In the genomic region with DNA sequence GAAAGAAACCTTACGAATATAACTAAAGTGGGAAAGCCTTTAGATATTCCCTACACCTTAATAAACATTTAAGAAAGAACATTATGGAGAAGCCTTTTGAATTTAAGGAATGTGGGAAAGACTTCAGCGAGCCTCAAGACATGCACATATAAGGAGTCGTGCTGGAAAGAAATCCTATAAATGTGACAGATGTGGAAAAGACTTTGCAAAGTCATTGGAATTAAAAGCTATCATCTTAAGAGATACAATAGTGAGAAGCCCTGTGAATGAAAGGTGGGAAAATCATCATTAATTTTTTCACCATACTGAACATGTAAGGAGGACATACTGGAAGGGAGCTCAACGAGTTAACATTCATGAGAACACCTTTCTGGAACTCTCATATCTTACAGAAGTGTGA, we compare ENCODE assay signal across 2 cellular contexts.
A peak's percentile ranks its signal among the peaks of the same experiment; 100 is the strongest.
TF ChIP-seq lines count a peak whose summit lies in the region.

No MANE protein-coding gene starts in this region.

TF ChIP-seq in HEK293, 187 proteins besides CTCF, POLR2A, EP300 and RAD21 (continued from another document):
- TF ChIP-seq, protein P1, sequence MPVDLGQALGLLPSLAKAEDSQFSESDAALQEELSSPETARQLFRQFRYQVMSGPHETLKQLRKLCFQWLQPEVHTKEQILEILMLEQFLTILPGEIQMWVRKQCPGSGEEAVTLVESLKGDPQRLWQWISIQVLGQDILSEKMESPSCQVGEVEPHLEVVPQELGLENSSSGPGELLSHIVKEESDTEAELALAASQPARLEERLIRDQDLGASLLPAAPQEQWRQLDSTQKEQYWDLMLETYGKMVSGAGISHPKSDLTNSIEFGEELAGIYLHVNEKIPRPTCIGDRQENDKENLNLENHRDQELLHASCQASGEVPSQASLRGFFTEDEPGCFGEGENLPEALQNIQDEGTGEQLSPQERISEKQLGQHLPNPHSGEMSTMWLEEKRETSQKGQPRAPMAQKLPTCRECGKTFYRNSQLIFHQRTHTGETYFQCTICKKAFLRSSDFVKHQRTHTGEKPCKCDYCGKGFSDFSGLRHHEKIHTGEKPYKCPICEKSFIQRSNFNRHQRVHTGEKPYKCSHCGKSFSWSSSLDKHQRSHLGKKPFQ (tag by site-specific recombination; IDR thresholded peaks at IDR 0.05): no peak

TF ChIP-seq in K562, 482 proteins besides CTCF, POLR2A, EP300 and RAD21 (continued from another document and continues in another):
- TF ChIP-seq, protein P2, sequence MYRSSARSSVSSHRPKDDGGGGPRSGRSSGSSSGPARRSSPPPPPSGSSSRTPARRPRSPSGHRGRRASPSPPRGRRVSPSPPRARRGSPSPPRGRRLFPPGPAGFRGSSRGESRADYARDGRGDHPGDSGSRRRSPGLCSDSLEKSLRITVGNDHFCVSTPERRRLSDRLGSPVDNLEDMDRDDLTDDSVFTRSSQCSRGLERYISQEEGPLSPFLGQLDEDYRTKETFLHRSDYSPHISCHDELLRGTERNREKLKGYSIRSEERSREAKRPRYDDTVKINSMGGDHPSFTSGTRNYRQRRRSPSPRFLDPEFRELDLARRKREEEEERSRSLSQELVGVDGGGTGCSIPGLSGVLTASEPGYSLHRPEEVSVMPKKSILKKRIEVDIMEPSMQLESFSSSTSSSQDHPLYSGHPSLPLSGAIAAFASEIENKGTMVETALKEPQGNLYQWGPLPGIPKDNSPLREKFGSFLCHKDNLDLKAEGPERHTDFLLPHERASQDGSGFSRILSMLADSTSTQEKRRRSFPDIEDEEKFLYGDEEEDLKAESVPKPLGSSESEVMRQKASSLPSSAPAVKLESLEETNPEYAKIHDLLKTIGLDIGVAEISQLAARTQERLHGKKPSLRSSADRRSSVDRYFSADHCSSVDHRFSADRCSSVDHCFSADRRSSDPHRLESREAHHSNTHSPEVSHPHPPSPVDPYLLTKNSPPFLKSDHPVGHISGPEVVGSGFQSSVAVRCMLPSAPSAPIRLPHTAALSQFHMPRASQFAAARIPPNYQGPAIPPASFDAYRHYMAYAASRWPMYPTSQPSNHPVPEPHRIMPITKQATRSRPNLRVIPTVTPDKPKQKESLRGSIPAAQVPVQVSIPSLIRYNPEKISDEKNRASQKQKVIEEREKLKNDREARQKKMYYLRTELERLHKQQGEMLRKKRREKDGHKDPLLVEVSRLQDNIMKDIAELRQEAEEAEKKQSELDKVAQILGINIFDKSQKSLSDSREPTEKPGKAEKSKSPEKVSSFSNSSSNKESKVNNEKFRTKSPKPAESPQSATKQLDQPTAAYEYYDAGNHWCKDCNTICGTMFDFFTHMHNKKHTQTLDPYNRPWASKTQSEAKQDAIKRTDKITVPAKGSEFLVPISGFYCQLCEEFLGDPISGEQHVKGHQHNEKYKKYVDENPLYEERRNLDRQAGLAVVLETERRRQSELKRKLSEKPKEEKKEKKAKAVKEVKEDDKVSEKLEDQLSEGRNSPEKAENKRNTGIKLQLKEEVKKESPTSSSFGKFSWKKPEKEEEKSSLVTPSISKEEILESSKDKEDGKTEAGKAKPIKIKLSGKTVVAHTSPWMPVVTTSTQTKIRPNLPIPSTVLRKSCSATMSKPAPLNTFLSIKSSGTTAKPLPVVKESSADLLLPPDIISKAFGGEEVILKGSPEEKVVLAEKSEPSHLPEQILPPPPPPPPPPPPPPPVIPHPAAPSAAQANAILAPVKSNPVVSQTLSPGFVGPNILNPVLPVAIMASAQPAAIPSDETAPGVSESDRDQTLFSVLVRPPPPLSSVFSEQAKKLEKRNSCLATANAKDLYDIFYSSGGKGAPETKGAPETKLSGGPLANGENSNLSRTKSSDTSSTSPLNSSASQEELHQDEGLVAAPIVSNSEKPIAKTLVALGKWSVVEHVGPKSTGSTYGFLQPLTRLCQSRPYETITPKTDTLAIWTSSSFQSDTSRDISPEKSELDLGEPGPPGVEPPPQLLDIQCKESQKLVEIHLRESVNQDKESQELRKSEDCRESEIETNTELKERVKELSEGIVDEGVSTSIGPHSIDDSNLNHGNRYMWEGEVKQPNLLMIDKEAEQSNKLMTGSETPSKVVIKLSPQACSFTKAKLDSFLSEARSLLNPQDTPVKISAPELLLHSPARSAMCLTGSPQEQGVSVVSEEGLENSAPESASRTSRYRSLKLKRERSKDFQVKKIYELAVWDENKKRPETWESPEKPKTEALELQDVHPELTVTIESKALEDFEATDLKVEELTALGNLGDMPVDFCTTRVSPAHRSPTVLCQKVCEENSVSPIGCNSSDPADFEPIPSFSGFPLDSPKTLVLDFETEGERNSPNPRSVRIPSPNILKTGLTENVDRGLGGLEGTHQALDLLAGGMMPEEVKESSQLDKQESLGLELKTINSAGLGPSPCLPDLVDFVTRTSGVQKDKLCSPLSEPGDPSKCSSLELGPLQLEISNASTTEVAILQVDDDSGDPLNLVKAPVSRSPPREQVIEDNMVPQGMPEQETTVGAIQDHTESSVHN (IDR thresholded peaks at IDR 0.05; ENCODE audit: borderline replicate concordance in 1 of 2, low read depth in 1 of 2): no peak
- no peak for TF ChIP-seq ASH1L (IDR thresholded peaks at IDR 0.05; ENCODE audit: borderline replicate concordance, low read depth, partially characterized antibody)
- TF ChIP-seq TRIM28 (IDR thresholded peaks at IDR 0.05): peak; percentile 80
- TF ChIP-seq, protein P3, sequence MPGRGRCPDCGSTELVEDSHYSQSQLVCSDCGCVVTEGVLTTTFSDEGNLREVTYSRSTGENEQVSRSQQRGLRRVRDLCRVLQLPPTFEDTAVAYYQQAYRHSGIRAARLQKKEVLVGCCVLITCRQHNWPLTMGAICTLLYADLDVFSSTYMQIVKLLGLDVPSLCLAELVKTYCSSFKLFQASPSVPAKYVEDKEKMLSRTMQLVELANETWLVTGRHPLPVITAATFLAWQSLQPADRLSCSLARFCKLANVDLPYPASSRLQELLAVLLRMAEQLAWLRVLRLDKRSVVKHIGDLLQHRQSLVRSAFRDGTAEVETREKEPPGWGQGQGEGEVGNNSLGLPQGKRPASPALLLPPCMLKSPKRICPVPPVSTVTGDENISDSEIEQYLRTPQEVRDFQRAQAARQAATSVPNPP (IDR thresholded peaks at IDR 0.05; ENCODE audit: borderline replicate concordance, insufficient read depth, insufficient read length): no peak
- TF ChIP-seq MAFG (tag; conservative IDR thresholded peaks at IDR 0.05): no peak
- TF ChIP-seq PBX2 (CRISPR knock-in tag; IDR thresholded peaks at IDR 0.05; ENCODE audit: low read depth): no peak
- no peak for TF ChIP-seq PBX2 (tag; conservative IDR thresholded peaks at IDR 0.05; ENCODE audit: low read depth)
- 0 out of 3 replicates have a peak, but pooled peaks of 1 of the 2 experiments have one; percentile 36 for TF ChIP-seq CBX3 (IDR thresholded peaks at IDR 0.05; ENCODE audit: borderline replicate concordance in 1 of 2, low read length in 2 of 2)
- no peak for TF ChIP-seq ZNF551 (CRISPR knock-in tag; IDR thresholded peaks at IDR 0.05)
- TF ChIP-seq ZNF778 (CRISPR knock-in tag; IDR thresholded peaks at IDR 0.05): no peak
- peak; percentile 42 for TF ChIP-seq RBM25 (IDR thresholded peaks at IDR 0.05; ENCODE audit: low read depth, low read length, severe bottlenecking)
- TF ChIP-seq ZNF12 (CRISPR knock-in tag; IDR thresholded peaks at IDR 0.05): no peak
- TF ChIP-seq SMARCA5 (IDR thresholded peaks at IDR 0.05): no peak
- no peak for TF ChIP-seq ID3 (CRISPR knock-in tag; IDR thresholded peaks at IDR 0.05)
- TF ChIP-seq ID3 (tag; IDR thresholded peaks at IDR 0.05): no peak
- TF ChIP-seq MTA1 (IDR thresholded peaks at IDR 0.05; ENCODE audit: borderline replicate concordance): no peak
- no peak for TF ChIP-seq ARID1B (IDR thresholded peaks at IDR 0.05)
- TF ChIP-seq, protein P4, sequence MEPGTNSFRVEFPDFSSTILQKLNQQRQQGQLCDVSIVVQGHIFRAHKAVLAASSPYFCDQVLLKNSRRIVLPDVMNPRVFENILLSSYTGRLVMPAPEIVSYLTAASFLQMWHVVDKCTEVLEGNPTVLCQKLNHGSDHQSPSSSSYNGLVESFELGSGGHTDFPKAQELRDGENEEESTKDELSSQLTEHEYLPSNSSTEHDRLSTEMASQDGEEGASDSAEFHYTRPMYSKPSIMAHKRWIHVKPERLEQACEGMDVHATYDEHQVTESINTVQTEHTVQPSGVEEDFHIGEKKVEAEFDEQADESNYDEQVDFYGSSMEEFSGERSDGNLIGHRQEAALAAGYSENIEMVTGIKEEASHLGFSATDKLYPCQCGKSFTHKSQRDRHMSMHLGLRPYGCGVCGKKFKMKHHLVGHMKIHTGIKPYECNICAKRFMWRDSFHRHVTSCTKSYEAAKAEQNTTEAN (CRISPR knock-in tag; IDR thresholded peaks at IDR 0.05): no peak
- TF ChIP-seq, protein P5, sequence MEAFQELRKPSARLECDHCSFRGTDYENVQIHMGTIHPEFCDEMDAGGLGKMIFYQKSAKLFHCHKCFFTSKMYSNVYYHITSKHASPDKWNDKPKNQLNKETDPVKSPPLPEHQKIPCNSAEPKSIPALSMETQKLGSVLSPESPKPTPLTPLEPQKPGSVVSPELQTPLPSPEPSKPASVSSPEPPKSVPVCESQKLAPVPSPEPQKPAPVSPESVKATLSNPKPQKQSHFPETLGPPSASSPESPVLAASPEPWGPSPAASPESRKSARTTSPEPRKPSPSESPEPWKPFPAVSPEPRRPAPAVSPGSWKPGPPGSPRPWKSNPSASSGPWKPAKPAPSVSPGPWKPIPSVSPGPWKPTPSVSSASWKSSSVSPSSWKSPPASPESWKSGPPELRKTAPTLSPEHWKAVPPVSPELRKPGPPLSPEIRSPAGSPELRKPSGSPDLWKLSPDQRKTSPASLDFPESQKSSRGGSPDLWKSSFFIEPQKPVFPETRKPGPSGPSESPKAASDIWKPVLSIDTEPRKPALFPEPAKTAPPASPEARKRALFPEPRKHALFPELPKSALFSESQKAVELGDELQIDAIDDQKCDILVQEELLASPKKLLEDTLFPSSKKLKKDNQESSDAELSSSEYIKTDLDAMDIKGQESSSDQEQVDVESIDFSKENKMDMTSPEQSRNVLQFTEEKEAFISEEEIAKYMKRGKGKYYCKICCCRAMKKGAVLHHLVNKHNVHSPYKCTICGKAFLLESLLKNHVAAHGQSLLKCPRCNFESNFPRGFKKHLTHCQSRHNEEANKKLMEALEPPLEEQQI (IDR thresholded peaks at IDR 0.05): no peak
- no peak for TF ChIP-seq RAD51 (IDR thresholded peaks at IDR 0.05; ENCODE audit: borderline replicate concordance, low read depth)
- TF ChIP-seq, protein P6, sequence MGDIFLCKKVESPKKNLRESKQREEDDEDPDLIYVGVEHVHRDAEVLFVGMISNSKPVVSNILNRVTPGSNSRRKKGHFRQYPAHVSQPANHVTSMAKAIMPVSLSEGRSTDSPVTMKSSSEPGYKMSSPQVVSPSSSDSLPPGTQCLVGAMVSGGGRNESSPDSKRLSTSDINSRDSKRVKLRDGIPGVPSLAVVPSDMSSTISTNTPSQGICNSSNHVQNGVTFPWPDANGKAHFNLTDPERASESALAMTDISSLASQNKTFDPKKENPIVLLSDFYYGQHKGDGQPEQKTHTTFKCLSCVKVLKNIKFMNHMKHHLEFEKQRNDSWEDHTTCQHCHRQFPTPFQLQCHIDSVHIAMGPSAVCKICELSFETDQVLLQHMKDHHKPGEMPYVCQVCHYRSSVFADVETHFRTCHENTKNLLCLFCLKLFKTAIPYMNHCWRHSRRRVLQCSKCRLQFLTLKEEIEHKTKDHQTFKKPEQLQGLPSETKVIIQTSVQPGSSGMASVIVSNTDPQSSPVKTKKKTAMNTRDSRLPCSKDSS (IDR thresholded peaks at IDR 0.05; ENCODE audit: low read depth, partially characterized antibody): peak; percentile 13
- TF ChIP-seq, protein P7, sequence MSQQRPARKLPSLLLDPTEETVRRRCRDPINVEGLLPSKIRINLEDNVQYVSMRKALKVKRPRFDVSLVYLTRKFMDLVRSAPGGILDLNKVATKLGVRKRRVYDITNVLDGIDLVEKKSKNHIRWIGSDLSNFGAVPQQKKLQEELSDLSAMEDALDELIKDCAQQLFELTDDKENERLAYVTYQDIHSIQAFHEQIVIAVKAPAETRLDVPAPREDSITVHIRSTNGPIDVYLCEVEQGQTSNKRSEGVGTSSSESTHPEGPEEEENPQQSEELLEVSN (IDR thresholded peaks at IDR 0.05; ENCODE audit: borderline replicate concordance in 1 of 2, extremely low read depth in 1 of 2, insufficient read depth in 1 of 2, insufficient read length in 1 of 2, low read depth in 1 of 2, low read length in 1 of 2, poor library complexity in 1 of 2, severe bottlenecking in 1 of 2): no peak
- TF ChIP-seq ZNF75A (CRISPR knock-in tag; IDR thresholded peaks at IDR 0.05): peak; percentile 85
- TF ChIP-seq GTF2F1 (IDR thresholded peaks at IDR 0.05; ENCODE audit: low read depth, low read length): no peak
- no peak for TF ChIP-seq KDM2B (CRISPR knock-in tag; IDR thresholded peaks at IDR 0.05)
- no peak for TF ChIP-seq SRSF9 (IDR thresholded peaks at IDR 0.05; ENCODE audit: borderline replicate concordance, low read depth, low read length)
- TF ChIP-seq PTBP1 (IDR thresholded peaks at IDR 0.05; ENCODE audit: low read depth, low read length): no peak
- TF ChIP-seq TBP (optimal IDR thresholded peaks at IDR 0.05; ENCODE audit: low read depth, low read length): no peak
- TF ChIP-seq ETV1 (tag; conservative IDR thresholded peaks at IDR 0.05; ENCODE audit: low read depth): no peak
- no peak for TF ChIP-seq HDGF (IDR thresholded peaks at IDR 0.05)
- no peak for TF ChIP-seq BRCA1 (IDR thresholded peaks at IDR 0.05)
- TF ChIP-seq BRCA1 (CRISPR knock-in tag; IDR thresholded peaks at IDR 0.05): no peak
- TF ChIP-seq XRCC3 (IDR thresholded peaks at IDR 0.05): no peak
- no peak for TF ChIP-seq ZKSCAN8 (CRISPR knock-in tag; IDR thresholded peaks at IDR 0.05)
